9 cellular contexts compared by ENCODE assay signal in the genomic region with DNA sequence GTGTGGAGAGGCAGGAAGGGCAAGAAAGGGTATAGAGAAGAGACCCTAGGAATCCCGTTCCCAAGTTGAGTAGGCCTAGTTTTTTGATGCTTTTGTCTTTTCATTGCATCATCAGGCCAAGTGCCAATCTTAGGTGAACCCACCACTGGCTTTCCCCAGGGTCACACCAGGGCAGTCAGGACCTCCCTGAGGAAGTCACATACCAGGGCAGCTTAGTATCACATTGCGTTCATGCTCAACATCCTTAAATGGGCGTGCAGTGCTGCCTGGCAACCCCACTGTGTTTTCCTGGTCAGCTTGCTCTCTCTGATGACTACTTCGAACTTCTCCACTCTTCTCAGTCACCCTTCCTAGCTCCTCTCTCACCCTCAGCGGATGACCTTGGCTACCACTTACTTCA. TPM values are rescaled to one million over a fixed set of nuclear protein-coding genes. Genes with fewer than 3 reads are reported as not detected.
DNase-seq lines count a peak whose midpoint lies in the region; ATAC-seq and TF ChIP-seq lines count a peak whose summit lies in the region.
"Had no signal": no experiment of that assay in that cellular context is flagged by ENCODE, and none has a peak within 500 bp of the region (broad histone marks: within the 10 kb centered on the region; RNA-seq: fewer than 3 reads in every experiment).

No MANE protein-coding gene starts in this region.

- ATAC-seq in GM18520 (IDR thresholded peaks at IDR 0.05; ENCODE audit: unreplicated experiment) (no peak), HG03469 (IDR thresholded peaks at IDR 0.05; ENCODE audit: unreplicated experiment) (no peak), HG03565 (IDR thresholded peaks at IDR 0.05; ENCODE audit: unreplicated experiment) (no peak)

- DNase-seq in H4 (ENCODE audit: low spot score) = peak; percentile 54
- DNase-seq in RKO (ENCODE audit: low spot score) = peak; percentile 55
- peak; percentile 83 to 88 for DNase-seq in foreskin fibroblast
- DNase-seq in skeletal muscle cell (ENCODE audit: low read depth) = peak; percentile 66
- DNase-seq in activated T-cell treated with anti-CD3 and anti-CD28 coated beads for 4 hours = no peak

- TF ChIP-seq CTCF in foreskin fibroblast (IDR thresholded peaks at IDR 0.05; ENCODE audit: low read depth, low read length) = no peak

- H3K4me3 ChIP-seq in foreskin fibroblast (ENCODE audit: low read depth in 1 of 2, low read length in 2 of 2) = no peak overlapping the region
- no peak overlapping the region for H3K4me3 ChIP-seq in skeletal muscle cell (ENCODE audit: low read depth, low read length)

RNA-seq across cellular contexts. Expression of a gene that starts 9.0 kb away (rescaled TPM):
- total RNA-seq in H4 (2014; rRNA removed; shearing (Covaris generic)) = 1.6 and 3.4 TPM in 2 replicates

RNA-seq across cellular contexts. Expression of a gene that starts 18.7 kb away (rescaled TPM):
- total RNA-seq in H4 (2014; rRNA removed; shearing (Covaris generic)) = 52.7 and 64.3 TPM in 2 replicates

RNA-seq across cellular contexts. Expression of a gene that starts 37.4 kb away (rescaled TPM):
- total RNA-seq in H4 (2014; rRNA removed; shearing (Covaris generic)) = 0.25 TPM in 1 of 2 replicates, not detected in the other
- total RNA-seq: endothelial cell of umbilical vein had no signal

RNA-seq across cellular contexts. Expression of a gene that starts 41.1 kb away (rescaled TPM):
- total RNA-seq in H4 (2014; rRNA removed; shearing (Covaris generic)) = 115 and 140 TPM in 2 replicates

RNA-seq across cellular contexts. Expression of a gene that starts 45.6 kb away (rescaled TPM):
- total RNA-seq in H4 (2014; rRNA removed; shearing (Covaris generic)) = 64.8 and 70.3 TPM in 2 replicates
